18 cellular contexts compared by ENCODE assay signal in genomic region chr7:36916116-36916515, GRCh38.
DNase-seq lines count a peak whose midpoint lies in the region; ATAC-seq and TF ChIP-seq lines count a peak whose summit lies in the region.
"Had no signal": no experiment of that assay in that cellular context is flagged by ENCODE, and none has a peak within 500 bp of the region (broad histone marks: within the 10 kb centered on the region; RNA-seq: fewer than 3 reads in every experiment).

No MANE protein-coding gene starts in this region.

- H3K9me3 ChIP-seq in prostate gland = no peaks in the 10 kb centered on the region
- no peaks in the 10 kb centered on the region for H3K9me3 ChIP-seq in body of pancreas
- H3K9me3 ChIP-seq: BLaER1, Caco-2, HAP-1 had no signal

- H3K4me1 ChIP-seq in prostate gland (replicated peaks) (no peaks in the 10 kb centered on the region), body of pancreas (no peaks in the 10 kb centered on the region)
- H3K4me1 ChIP-seq: BLaER1, Caco-2, HAP-1 had no signal

- DNase-seq in NCI-H69 (lab: John Stamatoyannopoulos, UW) = peak; percentile 55
- peak; percentile 14 for DNase-seq in NCI-H82 treated with DMSO at 0.1 percent for 48 hours (lab: John Stamatoyannopoulos, UW; ENCODE audit: unreplicated experiment)
- DNase-seq in cerebellar cortex (ENCODE audit: low spot score) = peak; percentile 65
- DNase-seq in prostate gland (ENCODE audit: low spot score) = no peak
- DNase-seq in body of pancreas = no peak
- DNase-seq: Caco-2; CD4-positive, CD25-positive, alpha-beta regulatory T cell; CD8-positive, alpha-beta T cell; DMS153; DND-41; GDM1; GOT3; HFFc6 had no signal

- no peak overlapping the region for H3K27ac ChIP-seq in prostate gland
- no peak overlapping the region for H3K27ac ChIP-seq in body of pancreas
- H3K27ac ChIP-seq: BLaER1, C4-2B had no signal

- no peaks in the 10 kb centered on the region for H3K36me3 ChIP-seq in prostate gland
- H3K36me3 ChIP-seq in body of pancreas (replicated peaks in 1 of 2; ENCODE audit: insufficient read depth in 1 of 2, low read depth in 2 of 2) = no peaks in the 10 kb centered on the region
- H3K36me3 ChIP-seq: BLaER1, HAP-1 had no signal

- 74% methylated on average over 3 of the region's 3 CpGs for WGBS in prostate gland
- 66 to 71% methylated on average over 3 of the region's 3 CpGs for WGBS in body of pancreas, 2 donors

- H3K27me3 ChIP-seq in prostate gland (replicated peaks; ENCODE audit: insufficient read depth) (no peaks in the 10 kb centered on the region), body of pancreas (no peaks in the 10 kb centered on the region)
- H3K27me3 ChIP-seq: BLaER1 had no signal

- TF ChIP-seq POLR2A in prostate gland (IDR thresholded peaks at IDR 0.05) = no peak
- TF ChIP-seq POLR2A in body of pancreas (IDR thresholded peaks at IDR 0.05) = no peak

- ATAC-seq in HG03175 (IDR thresholded peaks at IDR 0.05; ENCODE audit: unreplicated experiment) (no peak), body of pancreas (no peak)
- ATAC-seq: CD8-positive, alpha-beta T cell; GM12878 had no signal

- intact Hi-C loops in prostate gland (cut with DNase I) (no loop called here), body of pancreas (cut with DNase I) (no loop called here)

- TF ChIP-seq CTCF in prostate gland (IDR thresholded peaks at IDR 0.05) (no peak), body of pancreas (IDR thresholded peaks at IDR 0.05) (no peak)

- no peak overlapping the region for H3K4me3 ChIP-seq in prostate gland
- H3K4me3 ChIP-seq in body of pancreas = no peak overlapping the region
- H3K4me3 ChIP-seq: BLaER1, GM12878, HAP-1 had no signal

Comparison
In these comparisons a context has a peak if more than half of its experiments do, and no peak if none do; other contexts are left out.
1. DNase-seq: peak in NCI-H69 (single experiment), NCI-H82 treated with DMSO at 0.1 percent for 48 hours (single experiment) and cerebellar cortex (single experiment); none in prostate gland (single experiment) and body of pancreas (0 of 4).